In the genomic region with DNA sequence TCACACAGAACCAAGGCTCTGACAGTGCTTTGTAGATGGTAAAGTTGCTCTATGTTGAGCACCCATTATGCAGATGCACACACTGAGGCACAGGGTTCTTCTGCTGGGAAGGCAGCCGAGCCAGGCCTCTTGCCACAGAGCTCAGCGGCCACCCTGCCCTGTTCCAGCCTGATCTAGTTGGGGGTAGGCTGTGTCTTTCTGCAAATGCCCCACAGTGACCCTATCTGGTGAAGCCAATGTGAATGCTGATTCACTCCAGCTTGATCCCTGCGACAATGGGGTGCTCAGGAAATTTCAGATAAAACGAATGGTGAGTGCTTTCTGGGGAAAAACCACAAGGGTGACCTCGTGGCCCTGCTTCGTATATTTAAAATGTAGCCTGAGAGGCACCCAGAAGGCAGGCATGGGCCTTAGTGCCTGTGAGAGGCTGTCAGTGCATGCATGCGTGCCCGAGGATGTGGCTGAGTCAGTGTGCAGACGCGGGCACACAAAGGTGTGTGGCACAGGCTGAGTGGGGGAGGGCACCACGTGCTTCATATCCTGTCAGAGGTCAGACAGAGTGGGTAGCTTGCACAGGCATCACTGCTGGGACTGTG, we compare ENCODE assay signal across 13 cellular contexts.
DNase-seq lines count a peak whose midpoint lies in the region; ATAC-seq, FAIRE-seq and TF ChIP-seq lines count a peak whose summit lies in the region.
"Had no signal": no experiment of that assay in that cellular context is flagged by ENCODE, and none has a peak within 500 bp of the region (broad histone marks: within the 10 kb centered on the region; RNA-seq: fewer than 3 reads in every experiment).

No MANE protein-coding gene starts in this region.

- TF ChIP-seq CTCF in astrocyte (IDR thresholded peaks at IDR 0.05; ENCODE audit: insufficient read depth, low read depth, low read length), result no peak

- H3K9ac ChIP-seq in astrocyte (ENCODE audit: low read length), result no peak overlapping the region

- H3K4me3 Mint-ChIP-seq in astrocyte (ENCODE audit: unreplicated experiment), result no peak overlapping the region
- H3K4me3 Mint-ChIP-seq: immature natural killer cell had no signal

- peak; percentile 3 for DNase-seq in ELR (ENCODE audit: low read depth)
- peak; percentile 7 for DNase-seq in astrocyte (ENCODE audit: low read depth)
- peak; percentile 54 for DNase-seq in stimulated activated CD4-positive, alpha-beta T cell treated with anti-CD3 and anti-CD28 coated beads, Interleukin-2, amount 100 ng/mL, for 4 hours (ENCODE audit: low read depth)
- no peak for DNase-seq in NCI-H69 (lab: John Stamatoyannopoulos, UW)
- no peak for DNase-seq in pons (ENCODE audit: low spot score)
- DNase-seq in ureter (ENCODE audit: low spot score), result no peak
- DNase-seq: immature natural killer cell, NCI-H146, SIG-M5 had no signal

- peak; percentile 86 to 93 for ATAC-seq in activated CD4-positive, CD25-positive, alpha-beta regulatory T cell treated with anti-CD3 and anti-CD28 coated beads, Interleukin-2, amount 50 U/mL, for 24 hours
- ATAC-seq in HG03342 (IDR thresholded peaks at IDR 0.05; ENCODE audit: unreplicated experiment), result no peak

- H3K4me2 ChIP-seq in astrocyte (ENCODE audit: low read length), result no peak overlapping the region

- no peak for FAIRE-seq in astrocyte (lab: Jason Lieb, UNC)
- FAIRE-seq: endothelial cell of umbilical vein had no signal

- no peaks in the 10 kb centered on the region for H3K79me2 ChIP-seq in astrocyte (ENCODE audit: insufficient read depth, low read length)

- H4K20me1 ChIP-seq in astrocyte (ENCODE audit: insufficient read depth, low read length), result no peaks in the 10 kb centered on the region

- peaks cover 58% of the 10 kb centered on the region for H3K27me3 Mint-ChIP-seq in astrocyte (ENCODE audit: low read depth, unreplicated experiment)

- H3K27ac ChIP-seq in astrocyte (ENCODE audit: low read depth, low read length), result no peak overlapping the region
- H3K27ac ChIP-seq: neutrophil had no signal

- H3K4me3 ChIP-seq in astrocyte (ENCODE audit: insufficient read depth, low read depth, low read length), result no peak overlapping the region

- H3K4me1 Mint-ChIP-seq in astrocyte (ENCODE audit: low read depth, unreplicated experiment), result peaks cover 3% of the 10 kb centered on the region
- H3K4me1 Mint-ChIP-seq: immature natural killer cell had no signal

- H3K36me3 ChIP-seq in astrocyte (ENCODE audit: insufficient read depth, low read length), result no peaks in the 10 kb centered on the region
- H3K36me3 ChIP-seq: neutrophil had no signal

- H3K9me3 Mint-ChIP-seq in astrocyte (ENCODE audit: unreplicated experiment), result peaks cover 3% of the 10 kb centered on the region
- H3K9me3 Mint-ChIP-seq: immature natural killer cell had no signal

- H3K4me1 ChIP-seq in astrocyte (ENCODE audit: insufficient read depth, low read length), result peaks cover 5% of the 10 kb centered on the region

- H3K9me3 ChIP-seq in astrocyte (ENCODE audit: insufficient read depth, low read depth, low read length), result no peaks in the 10 kb centered on the region
- H3K9me3 ChIP-seq: neutrophil had no signal

- no peak overlapping the region for H3K27ac Mint-ChIP-seq in astrocyte (ENCODE audit: unreplicated experiment)
- H3K27ac Mint-ChIP-seq: immature natural killer cell had no signal

- no peaks in the 10 kb centered on the region for H3K36me3 Mint-ChIP-seq in astrocyte (ENCODE audit: low read depth, unreplicated experiment)
- H3K36me3 Mint-ChIP-seq: immature natural killer cell had no signal

- H3K27me3 ChIP-seq in astrocyte (ENCODE audit: insufficient read depth, low read length), result no peaks in the 10 kb centered on the region

- no peak overlapping the region for H2AFZ ChIP-seq in astrocyte (ENCODE audit: low read depth, low read length)

Comparison
In these comparisons a context has a peak if more than half of its experiments do, and no peak if none do; other contexts are left out.
1. DNase-seq: peak in ELR (single experiment), astrocyte (single experiment) and stimulated activated CD4-positive, alpha-beta T cell treated with anti-CD3 and anti-CD28 coated beads, Interleukin-2, amount 100 ng/mL, for 4 hours (single experiment); none in NCI-H69 (single experiment), pons (single experiment) and ureter (single experiment).